ENCODE assay signal across 23 cellular contexts in genomic region chr12:50771409-50771808, GRCh38.
"Had no signal": no experiment of that assay in that cellular context is flagged by ENCODE, and none has a peak within 500 bp of the region (broad histone marks: within the 10 kb centered on the region; RNA-seq: fewer than 3 reads in every experiment).

No MANE protein-coding gene starts in this region.

- H3K4me1 ChIP-seq: SJSA1 had no signal

- DNase-seq: Karpas-422, KG1, MG63, NCI-H1092, NCI-H1105 treated with DMSO at 0.1 percent for 48 hours, NCI-H1417 treated with DMSO at 0.1 percent for 48 hours, NCI-H146, NCI-H1694 treated with DMSO at 0.1 percent for 48 hours, NCI-H1930, NCI-H2081, NCI-H2171, NCI-H226, NCI-H446, NCI-H510A, NCI-H524 treated with DMSO at 0.1 percent for 48 hours, NCI-H69, NCI-H774, Right ventricle myocardium superior, RPMI8226, SIG-M5 had no signal

- H3K4me3 ChIP-seq: MG63, SJSA1, SK-N-MC had no signal

- H3K27me3 ChIP-seq: MG63, SJSA1 had no signal

- FAIRE-seq: RCC 7860 had no signal

- H3K9me3 ChIP-seq: MG63, SJSA1 had no signal

- H3K27ac ChIP-seq: SJSA1, SK-N-MC had no signal
